Comparison of ENCODE assay signal across 9 cellular contexts in genomic region chr20:38426006-38426405, GRCh38.
DNase-seq lines count a peak whose midpoint lies in the region; ATAC-seq and TF ChIP-seq lines count a peak whose summit lies in the region.
"Had no signal": no experiment of that assay in that cellular context is flagged by ENCODE, and none has a peak within 500 bp of the region (broad histone marks: within the 10 kb centered on the region; RNA-seq: fewer than 3 reads in every experiment).

No MANE protein-coding gene starts in this region.

- DNase-seq in NOMO-1 treated with DMSO at 0.1 percent for 48 hours (lab: John Stamatoyannopoulos, UW; ENCODE audit: unreplicated experiment) (peak; percentile 26), NOMO-1 treated with dmso at 0.1 percent for 144 hours (lab: John Stamatoyannopoulos, UW; ENCODE audit: unreplicated experiment) (no peak), RKO (ENCODE audit: low spot score) (peak; percentile 90), epithelial cell of prostate (ENCODE audit: low read depth, low spot score) (peak; percentile 44), SHP77 (lab: John Stamatoyannopoulos, UW) (no peak), NCI-H82 (lab: John Stamatoyannopoulos, UW) (no peak)
- DNase-seq in stimulated activated CD4-positive, alpha-beta T cell treated with anti-CD3 and anti-CD28 coated beads, Interleukin-4, amount 100 ng/mL, for 24 hours = peak; percentile 51
- DNase-seq: naive B cell had no signal

- H3K27ac ChIP-seq in epithelial cell of prostate = peak overlapping the region; percentile 8

- no peak for TF ChIP-seq POLR2A in GM18505 (IDR thresholded peaks at IDR 0.05; ENCODE audit: borderline replicate concordance, extremely low read depth, insufficient read depth, insufficient read length)

- ATAC-seq in GM18505 (IDR thresholded peaks at IDR 0.05; ENCODE audit: unreplicated experiment) = no peak

Comparison
In these comparisons a context has a peak if more than half of its experiments do, and no peak if none do; other contexts are left out.
1. DNase-seq: peak in NOMO-1 treated with DMSO at 0.1 percent for 48 hours (single experiment), RKO (single experiment), epithelial cell of prostate (single experiment) and stimulated activated CD4-positive, alpha-beta T cell treated with anti-CD3 and anti-CD28 coated beads, Interleukin-4, amount 100 ng/mL, for 24 hours (single experiment); none in NOMO-1 treated with dmso at 0.1 percent for 144 hours (single experiment), SHP77 (0 of 2) and NCI-H82 (single experiment).